In the genomic region with DNA sequence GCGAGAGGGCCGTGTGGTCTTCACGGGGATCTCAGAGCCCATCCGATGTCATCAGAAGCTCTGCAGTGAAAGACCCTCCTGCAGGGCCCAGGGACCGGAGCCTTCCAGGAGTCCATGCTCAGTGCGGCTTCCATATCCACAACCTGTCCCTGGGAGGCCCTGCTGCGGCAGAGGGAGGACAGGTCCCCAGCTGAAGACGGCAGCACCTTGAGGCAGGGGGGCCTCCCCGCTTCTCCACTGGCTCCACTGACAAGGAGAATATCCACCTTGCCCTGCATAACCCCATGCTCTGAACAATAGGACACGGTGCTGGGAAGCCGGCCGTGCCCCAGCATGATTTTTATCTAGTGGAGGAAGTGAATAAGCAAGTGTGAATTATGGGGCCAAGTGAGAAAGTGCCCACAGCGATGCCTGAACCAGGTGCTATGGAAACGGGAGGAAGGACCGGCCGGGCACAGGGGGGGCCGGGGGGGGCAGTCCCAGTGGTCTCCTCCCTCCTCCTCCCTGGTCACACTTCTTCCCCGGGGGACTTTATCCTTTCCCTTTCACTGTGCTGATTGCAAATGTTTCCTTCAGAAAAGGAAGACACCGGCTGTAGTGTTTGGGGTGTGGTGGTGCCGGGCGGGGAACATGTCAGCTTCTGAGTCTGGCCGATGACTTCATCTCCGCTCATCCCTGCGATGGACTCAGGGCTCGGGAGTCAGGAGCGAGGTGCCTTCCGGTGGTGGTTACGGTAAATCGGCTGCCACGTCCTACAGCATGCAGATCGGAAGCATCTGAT, we compare ENCODE assay signal across 16 cellular contexts.
DNase-seq lines count a peak whose midpoint lies in the region; TF ChIP-seq lines count a peak whose summit lies in the region.
"Had no signal": no experiment of that assay in that cellular context is flagged by ENCODE, and none has a peak within 500 bp of the region (broad histone marks: within the 10 kb centered on the region; RNA-seq: fewer than 3 reads in every experiment).

No MANE protein-coding gene starts in this region.

- H3K36me3 ChIP-seq in osteoblast (ENCODE audit: insufficient read depth, low read length), result no peaks in the 10 kb centered on the region
- H3K36me3 ChIP-seq: ascending aorta, neutrophil had no signal

- H3K9me3 ChIP-seq in osteoblast (ENCODE audit: low read depth, low read length), result no peaks in the 10 kb centered on the region
- H3K9me3 ChIP-seq: ascending aorta, neutrophil had no signal

- no peaks in the 10 kb centered on the region for H3K79me2 ChIP-seq in osteoblast (ENCODE audit: insufficient read depth, low read length)

- H3K27me3 ChIP-seq in osteoblast (ENCODE audit: insufficient read depth, low read length), result no peaks in the 10 kb centered on the region
- H3K27me3 ChIP-seq: ascending aorta had no signal

- no peak for TF ChIP-seq CTCF in NB4 (IDR thresholded peaks at IDR 0.05; ENCODE audit: low read depth, low read length)
- TF ChIP-seq CTCF in epithelial cell of esophagus (IDR thresholded peaks at IDR 0.05; ENCODE audit: insufficient read depth, low read depth, low read length, missing control alignments), result no peak
- TF ChIP-seq CTCF in osteoblast (IDR thresholded peaks at IDR 0.05; ENCODE audit: extremely low read depth, low read depth, low read length), result no peak

- H2AFZ ChIP-seq in osteoblast (ENCODE audit: low read length), result no peak overlapping the region

- no peak overlapping the region for H3K27ac ChIP-seq in osteoblast (ENCODE audit: low read depth, low read length)
- H3K27ac ChIP-seq: ascending aorta, neutrophil had no signal

- H3K4me2 ChIP-seq in osteoblast (ENCODE audit: insufficient read depth, low read length), result no peak overlapping the region

- no peaks in the 10 kb centered on the region for H3K4me1 ChIP-seq in osteoblast (ENCODE audit: insufficient read depth, low read length)
- H3K4me1 ChIP-seq: ascending aorta had no signal

- no peak for TF ChIP-seq POLR2A in NB4 (IDR thresholded peaks at IDR 0.05; ENCODE audit: extremely low read depth, insufficient read length)

- no peak overlapping the region for H3K4me3 ChIP-seq in NB4 (ENCODE audit: low read depth, low read length)
- H3K4me3 ChIP-seq in epithelial cell of esophagus (ENCODE audit: low read length), result no peak overlapping the region
- H3K4me3 ChIP-seq in osteoblast (ENCODE audit: insufficient read depth, low read length), result no peak overlapping the region
- H3K4me3 ChIP-seq: ascending aorta had no signal

- DNase-seq in COLO668 (lab: John Stamatoyannopoulos, UW; ENCODE audit: unreplicated experiment) (peak; percentile 12), NB4 (ENCODE audit: low read depth) (peak; percentile 41), epithelial cell of esophagus (ENCODE audit: low read depth) (peak; percentile 94), osteoblast (ENCODE audit: insufficient read length, low spot score, missing footprints) (peak; percentile 58), D341Med (ENCODE audit: low spot score) (no peak), middle frontal gyrus (ENCODE audit: extremely low spot score, low spot score) (no peak), NCI-H774 (lab: John Stamatoyannopoulos, UW) (no peak), NCI-H510A treated with DMSO at 0.1 percent for 48 hours (lab: John Stamatoyannopoulos, UW) (no peak)
- DNase-seq: activated CD8-positive, alpha-beta T cell treated with anti-CD3 and anti-CD28 coated beads, Interleukin-2, amount 10 ng/mL, durations not matched to agents 7 days and 5 days; AML-193; DMS 273 treated with DMSO at 0.1 percent for 48 hours; H7; NCI-H526; stimulated activated CD4-positive, alpha-beta T cell treated with anti-CD3 and anti-CD28 coated beads, Interleukin-4, amount 100 ng/mL, for 1 hour had no signal

- no peaks in the 10 kb centered on the region for H4K20me1 ChIP-seq in osteoblast (ENCODE audit: insufficient read depth, low read length)

Comparison
In these comparisons a context has a peak if more than half of its experiments do, and no peak if none do; other contexts are left out.
1. DNase-seq: peak in COLO668 (single experiment), NB4 (single experiment), epithelial cell of esophagus (single experiment) and osteoblast (single experiment); none in D341Med (single experiment), middle frontal gyrus (single experiment), NCI-H774 (single experiment) and NCI-H510A treated with DMSO at 0.1 percent for 48 hours (single experiment).